8 cellular contexts compared by ENCODE assay signal in the genomic region with DNA sequence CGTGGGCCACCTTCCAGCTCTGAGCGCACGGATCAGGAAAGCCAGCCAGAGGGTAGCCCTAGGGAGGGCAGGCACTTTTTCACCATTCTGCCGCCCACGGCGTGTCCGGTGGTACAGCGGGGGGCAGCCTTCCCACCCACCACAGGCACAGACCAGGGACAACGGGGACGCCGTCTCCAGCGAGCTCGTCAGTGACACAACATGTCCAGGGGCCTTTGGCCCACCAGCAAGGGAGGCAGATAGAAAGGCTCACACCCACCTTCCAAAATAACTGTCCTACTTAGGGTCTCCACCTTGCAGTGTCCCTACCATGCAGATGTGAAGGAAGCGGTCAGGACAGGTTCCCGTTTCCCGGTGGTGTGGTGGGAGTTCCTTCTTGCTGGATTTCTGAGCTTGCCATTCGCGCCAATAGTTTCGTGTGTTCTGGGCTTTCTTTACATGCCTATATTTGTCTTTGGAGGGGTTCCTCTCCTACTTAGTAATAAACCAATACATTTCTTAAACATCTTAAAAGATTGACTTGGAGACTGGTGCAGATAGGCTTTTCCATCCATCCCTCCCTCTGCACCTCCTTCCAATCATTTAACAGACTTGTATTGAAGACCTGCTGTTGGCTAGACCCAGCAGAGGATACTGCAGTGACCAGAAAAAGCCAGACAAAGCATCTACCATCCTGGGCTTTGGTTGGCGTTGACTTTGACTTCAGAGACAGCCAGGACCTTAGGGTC. TPM values are rescaled to one million over a fixed set of nuclear protein-coding genes. Genes with fewer than 3 reads are reported as not detected.
DNase-seq lines count a peak whose midpoint lies in the region; ATAC-seq and TF ChIP-seq lines count a peak whose summit lies in the region.

No MANE protein-coding gene starts in this region.

- DNase-seq in AG10803 (ENCODE audit: low read depth) (no peak), Peyer's patch (no peak), epithelial cell of proximal tubule (ENCODE audit: low read depth) (no peak), cortex of kidney (lab: John Stamatoyannopoulos, UW) (no peak), nucleus accumbens (lab: John Stamatoyannopoulos, UW) (no peak), epidermal melanocyte (ENCODE audit: insufficient read length, low spot score) (no peak)

- H3K27me3 ChIP-seq in Peyer's patch (no peaks in the 10 kb centered on the region), neutrophil (peaks cover 6% of the 10 kb centered on the region)

- H3K4me3 ChIP-seq in AG10803 (ENCODE audit: low read length) (peak overlapping the region; percentile 87), Peyer's patch (peak overlapping the region; percentile 94 to 98 (median 98)), epithelial cell of proximal tubule (ENCODE audit: low read depth, low read length) (peak overlapping the region; percentile 74), neutrophil (ENCODE audit: low read depth in 1 of 2, low read length in 1 of 2) (peak overlapping the region; percentile 79 to 80)

- H3K4me1 ChIP-seq in Peyer's patch (peaks cover 0 to 19% (median 5%) of the 10 kb centered on the region in 4 donors), neutrophil (ENCODE audit: control insufficient read depth in 1 of 2, insufficient read depth in 1 of 2, low read depth in 1 of 2, low read length in 1 of 2) (peaks cover 25% of the 10 kb centered on the region in 2 experiments)

- no peak for TF ChIP-seq CTCF in AG10803 (conservative IDR thresholded peaks at IDR 0.05; ENCODE audit: low read length)
- no peak for TF ChIP-seq CTCF in Peyer's patch (IDR thresholded peaks at IDR 0.05)
- TF ChIP-seq CTCF in epithelial cell of proximal tubule (conservative IDR thresholded peaks at IDR 0.05; ENCODE audit: low read depth, low read length): no peak
- TF ChIP-seq CTCF in neutrophil (IDR thresholded peaks at IDR 0.05): no peak

- H3K36me3 ChIP-seq in Peyer's patch (peaks cover 0 to 9% (median 0%) of the 10 kb centered on the region in 3 donors), neutrophil (no peaks in the 10 kb centered on the region)

- ATAC-seq in GM21723 (IDR thresholded peaks at IDR 0.05; ENCODE audit: unreplicated experiment): peak; percentile 17

- no peak for TF ChIP-seq POLR2A in Peyer's patch (IDR thresholded peaks at IDR 0.05)

- no peaks in the 10 kb centered on the region for H3K9me3 ChIP-seq in Peyer's patch
- H3K9me3 ChIP-seq in neutrophil: no peaks in the 10 kb centered on the region

- H3K27ac ChIP-seq in Peyer's patch: peak overlapping the region; percentile 88 to 97 (median 94)
- peak overlapping the region; percentile 85 for H3K27ac ChIP-seq in neutrophil

RNA-seq across cellular contexts. Expression of a gene that starts 0.9 kb away (rescaled TPM):
- total RNA-seq in Peyer's patch (10 to 100 TPM; 17.5 to 62.7 (median 24.9) TPM), epithelial cell of proximal tubule (23.5 and 29.7 TPM in 2 replicates)
